17 cellular contexts compared by ENCODE assay signal in genomic region chr9:123091459-123091858, GRCh38. TPM values are rescaled to one million over a fixed set of nuclear protein-coding genes. Genes with fewer than 3 reads are reported as not detected.
A peak's percentile ranks its signal among the peaks of the same experiment; 100 is the strongest.
DNase-seq lines count a peak whose midpoint lies in the region; ATAC-seq, FAIRE-seq and TF ChIP-seq lines count a peak whose summit lies in the region.
"Had no signal": no experiment of that assay in that cellular context is flagged by ENCODE, and none has a peak within 500 bp of the region (broad histone marks: within the 10 kb centered on the region; RNA-seq: fewer than 3 reads in every experiment).

No MANE protein-coding gene starts in this region.

- H3K79me2 ChIP-seq in MM.1S (ENCODE audit: low read length) (no peaks in the 10 kb centered on the region), GM12878 (ENCODE audit: control insufficient read depth, insufficient read depth, low read length) (no peaks in the 10 kb centered on the region; the same call in 1 of the 2 replicates)

- POLR2A ChIA-PET in GM12878 (lab: Charles Lee): no interaction called here
- POLR2A ChIA-PET in activated CD4-positive, alpha-beta memory T cell treated with anti-CD3 and anti-CD28 coated beads for 36 hours (lab: Charles Lee): interaction anchor here (0.6 kb wide), 1 partner anchor 143 kb away, joined by 3 read pairs; no protein-coding TSS in a partner anchor

- H3K4me3 ChIP-seq in MM.1S (ENCODE audit: low read length) (no peak overlapping the region), GM12878 (no peak overlapping the region)
- H3K4me3 ChIP-seq: colonic mucosa, prostate gland had no signal

- no peak overlapping the region for H3K4me3 Mint-ChIP-seq in osteocyte (ENCODE audit: unreplicated experiment)
- no peak overlapping the region for H3K4me3 Mint-ChIP-seq in activated naive CD4-positive, alpha-beta T cell treated with anti-CD3 and anti-CD28 coated beads, Interleukin-2, amount 10 ng/mL, durations not matched to agents 7 days and 5 days
- no peak overlapping the region for H3K4me3 Mint-ChIP-seq in activated CD4-positive, alpha-beta memory T cell treated with anti-CD3 and anti-CD28 coated beads for 36 hours
- H3K4me3 Mint-ChIP-seq: activated CD8-positive, alpha-beta T cell treated with anti-CD3 and anti-CD28 coated beads, Interleukin-2, amount 10 ng/mL, durations not matched to agents 7 days and 5 days; CD4-positive, alpha-beta memory T cell had no signal

- no peak overlapping the region for H3K27ac ChIP-seq in MM.1S (ENCODE audit: low read length)
- H3K27ac ChIP-seq in GM12878 (ENCODE audit: control insufficient read depth, insufficient read depth): no peak overlapping the region
- H3K27ac ChIP-seq: colonic mucosa, prostate gland had no signal

- H3K9ac ChIP-seq in MM.1S (ENCODE audit: low read length): no peak overlapping the region
- no peak overlapping the region for H3K9ac ChIP-seq in GM12878 (ENCODE audit: control insufficient read depth, insufficient read depth, low read length)

- H3K36me3 Mint-ChIP-seq in osteocyte (ENCODE audit: unreplicated experiment): peaks cover 64% of the 10 kb centered on the region
- peaks cover 31% of the 10 kb centered on the region for H3K36me3 Mint-ChIP-seq in activated naive CD4-positive, alpha-beta T cell treated with anti-CD3 and anti-CD28 coated beads, Interleukin-2, amount 10 ng/mL, durations not matched to agents 7 days and 5 days
- H3K36me3 Mint-ChIP-seq in activated CD4-positive, alpha-beta memory T cell treated with anti-CD3 and anti-CD28 coated beads for 36 hours: peaks cover 18% of the 10 kb centered on the region

- TF ChIP-seq RAD21 in GM12878 (IDR thresholded peaks at IDR 0.05; ENCODE audit: insufficient read depth, low read depth, low read length): 0 out of 2 replicates have a peak, but pooled peaks have one; percentile 10

- 59% methylated on average over 2 of the region's 2 CpGs for WGBS in GM12878 (ENCODE audit: insufficient coverage, insufficient replicate concordance, low lambda C conversion rate, missing lambda C conversion rate)

- no peak overlapping the region for H3K4me2 ChIP-seq in MM.1S (ENCODE audit: low read depth, low read length)
- H3K4me2 ChIP-seq in GM12878 (ENCODE audit: control insufficient read depth, insufficient read depth): no peak overlapping the region

- in situ Hi-C loops in GM12878 (cut with MboI): no loop called here

- H3K27me3 ChIP-seq in MM.1S (replicated peaks; ENCODE audit: insufficient read depth, low read length) (no peaks in the 10 kb centered on the region), GM12878 (replicated peaks in 1 of 2; ENCODE audit: control insufficient read depth in 2 of 2, insufficient read depth in 2 of 2, low read length in 1 of 2) (no peaks in the 10 kb centered on the region)
- H3K27me3 ChIP-seq: colonic mucosa had no signal

- ATAC-seq in GM12878 (no peak), GM19452 (IDR thresholded peaks at IDR 0.05; ENCODE audit: unreplicated experiment) (no peak), HG03439 (IDR thresholded peaks at IDR 0.05; ENCODE audit: unreplicated experiment) (no peak)
- ATAC-seq: activated CD8-positive, alpha-beta T cell treated with anti-CD3 and anti-CD28 coated beads, Interleukin-2, amount 10 ng/mL, durations not matched to agents 7 days and 5 days; esophagus mucosa had no signal

- H2AFZ ChIP-seq in MM.1S (ENCODE audit: low read length) (no peak overlapping the region), GM12878 (ENCODE audit: control insufficient read depth, low read depth, low read length) (no peak overlapping the region)

- no peak for TF ChIP-seq POLR2A in GM12878 (IDR thresholded peaks at IDR 0.05; ENCODE audit: low read depth, low read length)

- H4K20me1 ChIP-seq in MM.1S (ENCODE audit: insufficient read depth, low read length) (no peaks in the 10 kb centered on the region), GM12878 (ENCODE audit: control insufficient read depth, insufficient read depth) (no peaks in the 10 kb centered on the region)

- H3K9me2 ChIP-seq in MM.1S (replicated peaks; ENCODE audit: insufficient read depth, low read length): no peaks in the 10 kb centered on the region

- no peak overlapping the region for H3K27ac Mint-ChIP-seq in osteocyte (ENCODE audit: unreplicated experiment)
- no peak overlapping the region for H3K27ac Mint-ChIP-seq in activated naive CD4-positive, alpha-beta T cell treated with anti-CD3 and anti-CD28 coated beads, Interleukin-2, amount 10 ng/mL, durations not matched to agents 7 days and 5 days
- H3K27ac Mint-ChIP-seq in activated CD4-positive, alpha-beta memory T cell treated with anti-CD3 and anti-CD28 coated beads for 36 hours: no peak overlapping the region
- H3K27ac Mint-ChIP-seq: activated CD8-positive, alpha-beta T cell treated with anti-CD3 and anti-CD28 coated beads, Interleukin-2, amount 10 ng/mL, durations not matched to agents 7 days and 5 days had no signal

- intact Hi-C loops in GM12878 (cut with micrococcal nuclease; ENCODE audit: unreplicated experiment): no loop called here
- intact Hi-C loops in activated CD4-positive, alpha-beta memory T cell treated with anti-CD3 and anti-CD28 coated beads for 36 hours (cut with micrococcal nuclease): no loop called here

- H3K9me3 ChIP-seq in MM.1S (replicated peaks; ENCODE audit: insufficient read depth, low read length) (no peaks in the 10 kb centered on the region), GM12878 (replicated peaks; ENCODE audit: control insufficient read depth, insufficient read depth, low read length) (no peaks in the 10 kb centered on the region)
- H3K9me3 ChIP-seq: colonic mucosa, prostate gland had no signal

- SMC1A ChIA-PET in GM12878 (lab: Charles Lee; ENCODE audit: uncharacterized antibody, unreplicated experiment): interaction anchor here (0.6 to 3.9 kb wide), 11 partner anchors 8 to 958 kb away, joined by 3 to 20 read pairs (median 4); no protein-coding TSS in a partner anchor

- DNase-seq in MM.1S (no peak), GM12878 (ENCODE audit: low read depth, low spot score) (no peak), osteocyte (ENCODE audit: extremely low spot score, unreplicated experiment) (no peak)
- no peak for DNase-seq in activated naive CD4-positive, alpha-beta T cell treated with anti-CD3 and anti-CD28 coated beads, Interleukin-2, amount 10 ng/mL, durations not matched to agents 7 days and 5 days
- DNase-seq in activated CD4-positive, alpha-beta memory T cell treated with anti-CD3 and anti-CD28 coated beads for 36 hours: no peak
- DNase-seq: activated CD8-positive, alpha-beta T cell treated with anti-CD3 and anti-CD28 coated beads, Interleukin-2, amount 10 ng/mL, durations not matched to agents 7 days and 5 days; amygdala; CD4-positive, alpha-beta memory T cell; colonic mucosa; NCI-H1048; SIG-M5 had no signal

- H3K4me1 ChIP-seq in MM.1S (ENCODE audit: low read length) (peaks cover 18% of the 10 kb centered on the region), GM12878 (ENCODE audit: control insufficient read depth, insufficient read depth, low read length) (peaks cover 8% of the 10 kb centered on the region)
- H3K4me1 ChIP-seq: colonic mucosa had no signal

- peaks cover 11% of the 10 kb centered on the region for H3F3A ChIP-seq in MM.1S (ENCODE audit: insufficient read depth, low read length)

- peak; percentile 31; the same call in 1 of the 3 replicates for TF ChIP-seq CTCF in GM12872 (IDR thresholded peaks at IDR 0.05; ENCODE audit: insufficient read depth, low read depth, low read length)
- TF ChIP-seq CTCF in MM.1S (IDR thresholded peaks at IDR 0.05; ENCODE audit: low read length): peak; percentile 36
- TF ChIP-seq CTCF in GM12878 (IDR thresholded peaks at IDR 0.05 in 2 of 3, conservative IDR thresholded peaks at IDR 0.05 in 1 of 3; ENCODE audit: control insufficient read depth in 2 of 3, extremely low read depth in 1 of 3, insufficient read depth in 1 of 3, low read depth in 3 of 3, low read length in 3 of 3): peak in 2 of 3 experiments; percentile 6 to 15; a peak in 2 of 6 replicates
- TF ChIP-seq CTCF in osteocyte (IDR thresholded peaks at IDR 0.05): peak; percentile 42

- H3K36me3 ChIP-seq in MM.1S (replicated peaks; ENCODE audit: insufficient read depth, low read length): no peaks in the 10 kb centered on the region
- H3K36me3 ChIP-seq in GM12878 (ENCODE audit: control insufficient read depth in 2 of 2, insufficient read depth in 2 of 2, low read length in 1 of 2): peaks cover 0 to 14% of the 10 kb centered on the region in 2 experiments; a peak in 2 of 4 replicates
- H3K36me3 ChIP-seq: prostate gland had no signal

- FAIRE-seq in GM12878 (lab: Jason Lieb, UNC): no peak
- FAIRE-seq: HTR-8/SVneo had no signal

- H3K9me3 Mint-ChIP-seq in osteocyte (ENCODE audit: unreplicated experiment): no peaks in the 10 kb centered on the region
- H3K9me3 Mint-ChIP-seq in activated naive CD4-positive, alpha-beta T cell treated with anti-CD3 and anti-CD28 coated beads, Interleukin-2, amount 10 ng/mL, durations not matched to agents 7 days and 5 days: no peaks in the 10 kb centered on the region
- no peaks in the 10 kb centered on the region for H3K9me3 Mint-ChIP-seq in activated CD4-positive, alpha-beta memory T cell treated with anti-CD3 and anti-CD28 coated beads for 36 hours

- RAD21 ChIA-PET in GM12878 (lab: Charles Lee; ENCODE audit: unreplicated experiment): interaction anchor here (1.5 to 2.9 kb wide), 2 partner anchors 11 to 258 kb away, joined by 7 to 16 read pairs; no protein-coding TSS in a partner anchor

- CTCF ChIA-PET in GM12878 (lab: Yijun Ruan, JAX): interaction anchor here (1.2 to 4.4 kb wide), 11 partner anchors 9 to 258 kb away, joined by 3 to 32 read pairs (median 8); no protein-coding TSS in a partner anchor
- CTCF ChIA-PET in activated naive CD4-positive, alpha-beta T cell treated with anti-CD3 and anti-CD28 coated beads, Interleukin-2, amount 10 ng/mL, durations not matched to agents 7 days and 5 days (lab: Charles Lee): interaction anchor here (0.9 to 1.2 kb wide), 4 partner anchors 9 to 259 kb away, joined by 3 to 5 read pairs (median 3); no protein-coding TSS in a partner anchor
- CTCF ChIA-PET in activated CD4-positive, alpha-beta memory T cell treated with anti-CD3 and anti-CD28 coated beads for 36 hours (lab: Charles Lee): interaction anchor here (1.6 to 5.6 kb wide), 3 partner anchors 9 to 258 kb away, joined by 4 to 36 read pairs (median 14); no protein-coding TSS in a partner anchor

- no peak for TF ChIP-seq EP300 in GM12878 (IDR thresholded peaks at IDR 0.05; ENCODE audit: borderline replicate concordance in 1 of 2, control insufficient read depth in 1 of 2, low read depth in 2 of 2, low read length in 2 of 2)

- BruUV-seq in GM12878 (replicated peaks; lab: Mats Ljungman, UMichigan): no TSS peak

- no peaks in the 10 kb centered on the region for H3K27me3 Mint-ChIP-seq in osteocyte (ENCODE audit: unreplicated experiment)
- H3K27me3 Mint-ChIP-seq in activated naive CD4-positive, alpha-beta T cell treated with anti-CD3 and anti-CD28 coated beads, Interleukin-2, amount 10 ng/mL, durations not matched to agents 7 days and 5 days: no peaks in the 10 kb centered on the region
- no peaks in the 10 kb centered on the region for H3K27me3 Mint-ChIP-seq in activated CD4-positive, alpha-beta memory T cell treated with anti-CD3 and anti-CD28 coated beads for 36 hours
- H3K27me3 Mint-ChIP-seq: CD4-positive, alpha-beta memory T cell had no signal

- H3K4me1 Mint-ChIP-seq in osteocyte (ENCODE audit: unreplicated experiment): peaks cover 18% of the 10 kb centered on the region
- H3K4me1 Mint-ChIP-seq in activated naive CD4-positive, alpha-beta T cell treated with anti-CD3 and anti-CD28 coated beads, Interleukin-2, amount 10 ng/mL, durations not matched to agents 7 days and 5 days: no peaks in the 10 kb centered on the region
- no peaks in the 10 kb centered on the region for H3K4me1 Mint-ChIP-seq in activated CD4-positive, alpha-beta memory T cell treated with anti-CD3 and anti-CD28 coated beads for 36 hours (ENCODE audit: low read depth)
- H3K4me1 Mint-ChIP-seq: CD4-positive, alpha-beta memory T cell had no signal

RNA-seq across cellular contexts. Expression of gene GPR21, which starts 58.0 kb away (rescaled TPM):
- total RNA-seq in GM12878 (2013; cell fraction: nucleolus; rRNA removed): 16.4 and 27.6 TPM in 2 replicates
- total RNA-seq in GM12878 (2014; rRNA removed): 0.73 and 0.76 TPM in 2 replicates
- total RNA-seq in GM12878 (2014; rRNA removed; fragmentation: Illumina TruSeq; extraction: Trizol): 1.2 and 1.9 TPM in 2 replicates
- 0.45 and 0.87 TPM in 2 replicates for total RNA-seq in GM12878 (2021)
- not detected for polyA plus RNA-seq in GM12878 (2011; ENCODE audit: low read depth)
- 0.19 and 0.38 TPM in 2 replicates for polyA plus RNA-seq in GM12878 (2011; rRNA removed)
- polyA plus RNA-seq in GM12878 (2011; cell fraction: cytosol; rRNA removed): not detected in 2 replicates
- 0.90 and 1.8 TPM in 2 replicates for polyA plus RNA-seq in GM12878 (2011; cell fraction: nucleus; rRNA removed)
- not detected in 2 replicates for polyA plus RNA-seq in GM12878 (2012)
- 0.09 TPM in 1 of 2 replicates, not detected in the other for polyA plus RNA-seq in GM12878 (2014; fragmentation: Illumina TruSeq; extraction: Trizol)
- not detected for polyA plus RNA-seq in GM12878 (2014; fragmentation: Nextera tagmentation; extraction: Ambion mirVana)
- 0.06 and 0.40 TPM in 2 replicates for polyA plus RNA-seq in GM12878 (2014; rRNA removed)
- not detected for polyA plus RNA-seq in GM12878 (2016; fragmentation: Nextera tagmentation; extraction: Ambion mirVana)
- 17.9 and 24.5 TPM in 2 replicates for polyA minus RNA-seq in GM12878 (2011; rRNA and poly(A)+ RNA removed)
- polyA minus RNA-seq in GM12878 (2011; cell fraction: cytosol; rRNA and poly(A)+ RNA removed): 0.83 TPM in 1 of 2 replicates, not detected in the other
- polyA minus RNA-seq in GM12878 (2011; cell fraction: nucleus; rRNA and poly(A)+ RNA removed): 17.2 and 40.9 TPM in 2 replicates
- 3.4 and 4.3 TPM in 2 replicates for total RNA-seq in osteocyte
- under 1 TPM in 1 of 2 experiments, not detected in 1; 0.31 TPM for total RNA-seq in activated CD4-positive, alpha-beta memory T cell treated with anti-CD3 and anti-CD28 coated beads for 36 hours
- polyA plus RNA-seq: CD4-positive, alpha-beta memory T cell had no signal
